Comparison of ENCODE assay signal across 19 cellular contexts in the genomic region with DNA sequence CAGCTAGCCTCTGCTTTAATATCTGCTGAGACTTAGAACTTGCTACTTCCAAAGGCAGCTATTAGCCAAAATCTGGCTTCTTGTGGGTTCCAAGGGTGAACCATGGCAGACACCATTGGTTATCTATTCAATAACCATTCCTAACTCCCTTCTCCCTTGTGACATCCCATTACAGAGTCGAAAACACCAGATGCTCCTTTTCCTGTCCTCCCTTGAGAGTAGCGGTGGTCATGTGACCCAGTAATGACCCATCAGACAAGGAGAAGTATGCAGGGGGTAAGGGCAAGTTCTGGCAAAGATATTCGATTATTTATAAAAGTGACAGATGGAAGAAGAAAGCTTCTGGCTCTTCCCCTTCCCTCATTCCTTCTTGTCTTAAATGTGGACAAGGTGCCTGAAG.
"Had no signal": no experiment of that assay in that cellular context is flagged by ENCODE, and none has a peak within 500 bp of the region (broad histone marks: within the 10 kb centered on the region; RNA-seq: fewer than 3 reads in every experiment).

No MANE protein-coding gene starts in this region.

- H3K9me3 Mint-ChIP-seq: activated CD4-positive, alpha-beta memory T cell treated with anti-CD3 and anti-CD28 coated beads for 36 hours; activated naive CD4-positive, alpha-beta T cell treated with anti-CD3 and anti-CD28 coated beads for 36 hours; activated T-cell treated with anti-CD3 and anti-CD28 coated beads, Interleukin-2, amount 50 U/mL, for 4 hours; brain had no signal

- H3K4me1 ChIP-seq: left ventricle myocardium inferior had no signal

- DNase-seq: activated CD4-positive, alpha-beta memory T cell treated with anti-CD3 and anti-CD28 coated beads for 36 hours; activated CD4-positive, alpha-beta T cell treated with anti-CD3 and anti-CD28 coated beads for 4 hours; activated naive CD4-positive, alpha-beta T cell treated with anti-CD3 and anti-CD28 coated beads for 36 hours; activated T-cell treated with anti-CD3 and anti-CD28 coated beads, Interleukin-2, amount 50 U/mL, for 4 hours; caudate nucleus; erythroblast; foreskin melanocyte; hypothalamus; kidney; left ventricle myocardium inferior; mammary epithelial cell; occipital lobe; stimulated activated CD4-positive, alpha-beta T cell treated with anti-CD3 and anti-CD28 coated beads, Interleukin-12 subunit alpha, Interleukin-12 subunit beta, amount 100 ng/mL, for 4 hours; stimulated activated CD4-positive, alpha-beta T cell treated with anti-CD3 and anti-CD28 coated beads, Interleukin-1b, Interleukin-23, amount 100 ng/mL, for 48 hours; stimulated activated CD8-positive, alpha-beta memory T cell treated with anti-CD3 and anti-CD28 coated beads, Interleukin-4, amount 100 ng/mL, for 48 hours; stimulated activated naive CD4-positive, alpha-beta T cell; T-helper 2 cell; WERI-Rb-1 had no signal

- H3K27me3 Mint-ChIP-seq: activated CD4-positive, alpha-beta memory T cell treated with anti-CD3 and anti-CD28 coated beads for 36 hours; brain had no signal

- H3K4me3 ChIP-seq: left ventricle myocardium inferior had no signal

- H3K36me3 Mint-ChIP-seq: activated CD4-positive, alpha-beta memory T cell treated with anti-CD3 and anti-CD28 coated beads for 36 hours had no signal

- H3K4me3 Mint-ChIP-seq: activated CD4-positive, alpha-beta memory T cell treated with anti-CD3 and anti-CD28 coated beads for 36 hours; activated naive CD4-positive, alpha-beta T cell treated with anti-CD3 and anti-CD28 coated beads for 36 hours; activated T-cell treated with anti-CD3 and anti-CD28 coated beads, Interleukin-2, amount 50 U/mL, for 4 hours; brain had no signal

- H3K9me3 ChIP-seq: left ventricle myocardium inferior had no signal

- ATAC-seq: activated T-cell treated with anti-CD3 and anti-CD28 coated beads, Interleukin-2, amount 50 U/mL, for 4 hours had no signal

- H3K4me1 Mint-ChIP-seq: brain had no signal

- H3K27ac Mint-ChIP-seq: activated CD4-positive, alpha-beta memory T cell treated with anti-CD3 and anti-CD28 coated beads for 36 hours; activated naive CD4-positive, alpha-beta T cell treated with anti-CD3 and anti-CD28 coated beads for 36 hours had no signal

- H3K27ac ChIP-seq: left ventricle myocardium inferior, WERI-Rb-1 had no signal

- H3K36me3 ChIP-seq: WERI-Rb-1 had no signal
